ENCODE assay signal across 10 cellular contexts in the genomic region with DNA sequence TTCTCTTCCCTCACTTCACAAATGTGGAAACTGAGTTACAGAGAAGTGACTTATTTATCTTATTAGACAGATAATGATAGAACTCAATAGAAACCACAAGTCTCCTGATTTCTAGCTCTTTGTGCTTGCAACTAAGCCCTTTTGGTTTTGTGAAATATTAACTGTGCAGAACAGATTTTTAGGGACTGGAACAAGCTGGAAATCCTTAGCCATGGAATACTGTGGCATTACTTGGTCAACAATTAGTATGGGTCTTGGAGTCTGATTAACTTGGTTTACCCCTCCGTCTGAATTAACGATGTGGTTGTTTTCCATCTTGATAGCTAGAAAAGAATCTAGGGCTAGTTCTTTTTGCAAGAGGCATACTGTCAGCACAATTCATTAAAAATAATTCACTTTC. TPM values are rescaled to one million over a fixed set of nuclear protein-coding genes. Genes with fewer than 3 reads are reported as not detected.
DNase-seq lines count a peak whose midpoint lies in the region; ATAC-seq and TF ChIP-seq lines count a peak whose summit lies in the region.
"Had no signal": no experiment of that assay in that cellular context is flagged by ENCODE, and none has a peak within 500 bp of the region (broad histone marks: within the 10 kb centered on the region; RNA-seq: fewer than 3 reads in every experiment).

No MANE protein-coding gene starts in this region.

- no peak for TF ChIP-seq POLR2A in transverse colon (IDR thresholded peaks at IDR 0.05)

- H3K27me3 Mint-ChIP-seq in MCF 10A (ENCODE audit: insufficient read depth, unreplicated experiment), result no peaks in the 10 kb centered on the region

- H3K27me3 ChIP-seq in mammary epithelial cell (ENCODE audit: insufficient read depth, low read length) (no peaks in the 10 kb centered on the region), muscle layer of colon (ENCODE audit: control insufficient read depth in 1 of 2, insufficient read depth in 2 of 2, low read length in 2 of 2) (no peaks in the 10 kb centered on the region), transverse colon (no peaks in the 10 kb centered on the region)

- H2AFZ ChIP-seq in mammary epithelial cell (ENCODE audit: low read depth, low read length), result no peak overlapping the region

- in situ Hi-C loops in mammary epithelial cell (cut with MboI; ENCODE audit: low sequenced_read_pairs in 2 of 2) (loop anchor here in 1 of 2 donors (10.0 kb wide), 1 partner anchor 170 kb away; no protein-coding TSS in a partner anchor), transverse colon (cut with MboI; ENCODE audit: low pct_ligation_motif_present in 1 of 4, low pct_unique_long_range_greater_than_20kb in 1 of 4, low sequenced_read_pairs in 3 of 4) (loop anchor here in 2 of 4 donors (5.0 to 10.0 kb wide), 2 partner anchors 62 to 70 kb away; no protein-coding TSS in a partner anchor)

- intact Hi-C loops in MCF 10A (cut with micrococcal nuclease) (loop anchor here (5.0 kb wide), 1 partner anchor 158 kb away; a partner anchor contains a TSS), mammary epithelial cell (cut with micrococcal nuclease) (loop anchor here (10.0 kb wide), 4 partner anchors 130 to 490 kb away; no protein-coding TSS in a partner anchor), transverse colon (cut with DNase I; ENCODE audit: low total_unique reads) (loop anchor here (5.0 to 10.0 kb wide), 4 partner anchors 172 to 1950 kb away; a partner anchor contains a TSS)

- TF ChIP-seq CTCF in MCF 10A (IDR thresholded peaks at IDR 0.05; ENCODE audit: unreplicated experiment), result no peak
- no peak for TF ChIP-seq CTCF in mammary epithelial cell (conservative IDR thresholded peaks at IDR 0.05 in 1 of 2, IDR thresholded peaks at IDR 0.05 in 1 of 2; ENCODE audit: extremely low read depth in 1 of 2, insufficient read depth in 1 of 2, low read depth in 1 of 2, low read length in 2 of 2)
- no peak for TF ChIP-seq CTCF in cardiac fibroblast (IDR thresholded peaks at IDR 0.05; ENCODE audit: low read depth, low read length)
- TF ChIP-seq CTCF in transverse colon (IDR thresholded peaks at IDR 0.05), result no peak

- H4K20me1 ChIP-seq in mammary epithelial cell (ENCODE audit: insufficient read depth, low read length), result no peaks in the 10 kb centered on the region

- no peak for TF ChIP-seq EP300 in transverse colon (IDR thresholded peaks at IDR 0.05; ENCODE audit: low read depth)

- no peaks in the 10 kb centered on the region for H3K9me3 Mint-ChIP-seq in MCF 10A (ENCODE audit: unreplicated experiment)

- no peak overlapping the region for H3K4me2 ChIP-seq in mammary epithelial cell (ENCODE audit: insufficient read depth, low read depth, low read length)

- 100% methylated on average over 2 of the region's 2 CpGs for WGBS in mammary epithelial cell (ENCODE audit: low coverage, missing lambda C conversion rate)
- WGBS in transverse colon (ENCODE audit: low coverage in 1 of 2), 2 donors, result 85 to 93% methylated on average over 2 of the region's 2 CpGs

- dilution Hi-C loops in mammary epithelial cell (cut with HindIII; ENCODE audit: low sequenced_read_pairs), result no loop called here

- peaks cover 6% of the 10 kb centered on the region for H3K36me3 Mint-ChIP-seq in MCF 10A (ENCODE audit: insufficient read depth, unreplicated experiment)

- peak overlapping the region; percentile 99 for H3K27ac Mint-ChIP-seq in MCF 10A (ENCODE audit: low read depth, unreplicated experiment)

- peaks cover 19% of the 10 kb centered on the region for H3K4me1 Mint-ChIP-seq in MCF 10A (ENCODE audit: insufficient read depth, unreplicated experiment)

- POLR2A ChIA-PET in MCF 10A (lab: Yijun Ruan, JAX), result interaction anchor here (0.6 to 8.9 kb wide), 18 partner anchors 20 to 1245 kb away, joined by 3 to 186 read pairs (median 4); a partner anchor contains a TSS

- CTCF ChIA-PET in MCF 10A (lab: Yijun Ruan, JAX) (interaction anchor here (0.6 to 1.8 kb wide), 8 partner anchors 35 to 338 kb away, joined by 3 to 12 read pairs (median 3); no protein-coding TSS in a partner anchor), mammary epithelial cell (lab: Charles Lee; ENCODE audit: low non-redundant PET) (interaction anchor here (0.6 kb wide), 1 partner anchor 73 kb away, joined by 4 read pairs; no protein-coding TSS in a partner anchor)

- H3K36me3 ChIP-seq in mammary epithelial cell (ENCODE audit: insufficient read depth, low read length), result no peaks in the 10 kb centered on the region
- peaks cover 2% of the 10 kb centered on the region for H3K36me3 ChIP-seq in muscle layer of colon (ENCODE audit: insufficient read depth, low read length)
- H3K36me3 ChIP-seq in transverse colon, result no peaks in the 10 kb centered on the region

- H3K27ac ChIP-seq in mammary epithelial cell (ENCODE audit: insufficient read depth, low read depth, low read length), result no peak overlapping the region
- peak overlapping the region; percentile 93 for H3K27ac ChIP-seq in muscle layer of colon (ENCODE audit: low read depth, low read length)
- peak overlapping the region; percentile 99 to 100 (median 100) for H3K27ac ChIP-seq in transverse colon

- no peak for ATAC-seq in GM21619 (IDR thresholded peaks at IDR 0.05; ENCODE audit: unreplicated experiment)

- DNase-seq in MCF 10A (ENCODE audit: unreplicated experiment) (no peak), mammary epithelial cell (no peak), cardiac fibroblast (ENCODE audit: low read depth in 2 of 2) (no peak), transverse colon (no peak), SIG-M5 (lab: John Stamatoyannopoulos, UW) (no peak), hypothalamus (lab: John Stamatoyannopoulos, UW) (no peak)
- DNase-seq: Kasumi-1, kidney glomerular epithelial cell had no signal

- H3K4me1 ChIP-seq in mammary epithelial cell (ENCODE audit: insufficient read depth, low read length) (peaks cover 24% of the 10 kb centered on the region), muscle layer of colon (ENCODE audit: insufficient read depth, low read length) (peaks cover 37% of the 10 kb centered on the region), transverse colon (peaks cover 21 to 49% (median 37%) of the 10 kb centered on the region in 4 donors)

- H3K9me3 ChIP-seq in mammary epithelial cell (replicated peaks; ENCODE audit: insufficient read depth, low read length) (no peaks in the 10 kb centered on the region), muscle layer of colon (ENCODE audit: low read length) (no peaks in the 10 kb centered on the region), transverse colon (no peaks in the 10 kb centered on the region)

- peaks cover 11% of the 10 kb centered on the region for H3K79me2 ChIP-seq in mammary epithelial cell (ENCODE audit: insufficient read depth, low read length)

- BruUV-seq in MCF 10A (replicated peaks; lab: Mats Ljungman, UMichigan), result no TSS peak
- no TSS peak for BruUV-seq in mammary epithelial cell (replicated peaks; lab: Mats Ljungman, UMichigan)

- H3K4me3 ChIP-seq in mammary epithelial cell (replicated peaks in 1 of 3; ENCODE audit: insufficient read depth in 1 of 3, low read depth in 2 of 3, low read length in 3 of 3) (no peak overlapping the region), cardiac fibroblast (replicated peaks in 1 of 2; ENCODE audit: low read depth in 2 of 2, low read length in 2 of 2) (peak overlapping the region; percentile 88 to 99), muscle layer of colon (ENCODE audit: low read depth in 1 of 2, low read length in 2 of 2) (peak overlapping the region in 1 of 2 donors; percentile 91), transverse colon (peak overlapping the region in 3 of 4 donors; percentile 89 to 96 (median 94))

- H3K9ac ChIP-seq in mammary epithelial cell (ENCODE audit: insufficient read depth, low read length) (no peak overlapping the region), muscle layer of colon (ENCODE audit: low read length) (peak overlapping the region; percentile 45)

- peak overlapping the region; percentile 98 for H3K4me3 Mint-ChIP-seq in MCF 10A (ENCODE audit: unreplicated experiment)

RNA-seq across cellular contexts. Expression of a gene that starts 0.6 kb away (rescaled TPM):
- 5.9 and 8.9 TPM in 2 replicates for total RNA-seq in MCF 10A (2022)
- total RNA-seq in mammary epithelial cell, result 10 to 100 TPM in 1 of 2 donors, 1 to 10 TPM in 1; 5.5 to 10.8 TPM
- 3.2 TPM for polyA plus RNA-seq in mammary epithelial cell
- 1.2 TPM for polyA minus RNA-seq in mammary epithelial cell
- 100 to 1,000 TPM in 1 of 4 donors, 10 to 100 TPM in 3; 60.3 to 111 (median 82.9) TPM for total RNA-seq in transverse colon

Comparison
In these comparisons a context has a peak if more than half of its experiments do, and no peak if none do; other contexts are left out.
1. H3K4me3 ChIP-seq: peak in cardiac fibroblast (2 of 2) and transverse colon (3 of 4); none in mammary epithelial cell (0 of 3).